15 cellular contexts compared by ENCODE assay signal in genomic region chr10:20202337-20202736, GRCh38.
"Had no signal": no experiment of that assay in that cellular context is flagged by ENCODE, and none has a peak within 500 bp of the region (broad histone marks: within the 10 kb centered on the region; RNA-seq: fewer than 3 reads in every experiment).

No MANE protein-coding gene starts in this region.

- H3K27me3 ChIP-seq: tibial nerve had no signal

- H3K4me3 Mint-ChIP-seq: activated CD4-positive, alpha-beta memory T cell treated with anti-CD3 and anti-CD28 coated beads for 36 hours; activated CD4-positive, alpha-beta T cell treated with anti-CD3 and anti-CD28 coated beads for 36 hours; activated CD8-positive, alpha-beta memory T cell treated with anti-CD3 and anti-CD28 coated beads, Interleukin-2, amount 10 ng/mL, durations not matched to agents 7 days and 5 days; activated naive CD4-positive, alpha-beta T cell treated with anti-CD3 and anti-CD28 coated beads for 36 hours; activated naive CD8-positive, alpha-beta T cell treated with anti-CD3 and anti-CD28 coated beads, Interleukin-2, amount 50 U/mL, for 24 hours; naive B cell had no signal

- H3K36me3 Mint-ChIP-seq: activated CD4-positive, alpha-beta memory T cell treated with anti-CD3 and anti-CD28 coated beads for 36 hours; activated CD8-positive, alpha-beta memory T cell treated with anti-CD3 and anti-CD28 coated beads, Interleukin-2, amount 10 ng/mL, durations not matched to agents 7 days and 5 days; naive B cell had no signal

- H3K9me3 ChIP-seq: tibial nerve had no signal

- H3K36me3 ChIP-seq: tibial nerve, WERI-Rb-1 had no signal

- H3K4me1 Mint-ChIP-seq: activated CD4-positive, alpha-beta T cell treated with anti-CD3 and anti-CD28 coated beads for 36 hours; activated CD8-positive, alpha-beta memory T cell treated with anti-CD3 and anti-CD28 coated beads, Interleukin-2, amount 10 ng/mL, durations not matched to agents 7 days and 5 days; activated naive CD8-positive, alpha-beta T cell treated with anti-CD3 and anti-CD28 coated beads, Interleukin-2, amount 50 U/mL, for 24 hours; naive B cell had no signal

- H3K4me1 ChIP-seq: tibial nerve had no signal

- H3K27me3 Mint-ChIP-seq: activated CD4-positive, alpha-beta memory T cell treated with anti-CD3 and anti-CD28 coated beads for 36 hours; activated CD4-positive, alpha-beta T cell treated with anti-CD3 and anti-CD28 coated beads for 36 hours; activated CD8-positive, alpha-beta memory T cell treated with anti-CD3 and anti-CD28 coated beads, Interleukin-2, amount 10 ng/mL, durations not matched to agents 7 days and 5 days; activated naive CD8-positive, alpha-beta T cell treated with anti-CD3 and anti-CD28 coated beads, Interleukin-2, amount 50 U/mL, for 24 hours; naive B cell had no signal

- DNase-seq: activated CD4-positive, alpha-beta memory T cell treated with anti-CD3 and anti-CD28 coated beads for 36 hours; activated CD4-positive, alpha-beta T cell treated with anti-CD3 and anti-CD28 coated beads for 36 hours; activated CD8-positive, alpha-beta memory T cell treated with anti-CD3 and anti-CD28 coated beads, Interleukin-2, amount 10 ng/mL, durations not matched to agents 7 days and 5 days; activated naive CD4-positive, alpha-beta T cell treated with anti-CD3 and anti-CD28 coated beads for 36 hours; activated naive CD8-positive, alpha-beta T cell treated with anti-CD3 and anti-CD28 coated beads, Interleukin-2, amount 50 U/mL, for 24 hours; activated T-cell treated with anti-CD3 and anti-CD28 coated beads, Interleukin-2, amount 50 U/mL, for 1 hour; islet precursor cell; naive B cell; posterior cingulate gyrus; stimulated activated CD4-positive, alpha-beta T cell treated with anti-CD3 and anti-CD28 coated beads, Interleukin-4, amount 100 ng/mL, for 24 hours; stimulated activated naive CD4-positive, alpha-beta T cell treated with Interleukin-2 at 50 U/mL for 16 hours; substantia nigra; WERI-Rb-1 had no signal

- H3K27ac Mint-ChIP-seq: activated CD4-positive, alpha-beta memory T cell treated with anti-CD3 and anti-CD28 coated beads for 36 hours; activated CD4-positive, alpha-beta T cell treated with anti-CD3 and anti-CD28 coated beads for 36 hours; activated CD8-positive, alpha-beta memory T cell treated with anti-CD3 and anti-CD28 coated beads, Interleukin-2, amount 10 ng/mL, durations not matched to agents 7 days and 5 days; activated naive CD4-positive, alpha-beta T cell treated with anti-CD3 and anti-CD28 coated beads for 36 hours; activated naive CD8-positive, alpha-beta T cell treated with anti-CD3 and anti-CD28 coated beads, Interleukin-2, amount 50 U/mL, for 24 hours; activated T-helper 2 cell treated with anti-CD3 and anti-CD28 coated beads, Interferon-gamma antibody, Interleukin-2, Interleukin-4, amounts not matched to agents 10 μg/mL and 5 μg/mL and 100 μg/mL, durations not matched to agents 14 hours and 24 hours and 36 hours; naive B cell had no signal

- H3K9me3 Mint-ChIP-seq: activated naive CD4-positive, alpha-beta T cell treated with anti-CD3 and anti-CD28 coated beads for 36 hours; activated naive CD8-positive, alpha-beta T cell treated with anti-CD3 and anti-CD28 coated beads, Interleukin-2, amount 50 U/mL, for 24 hours had no signal

- H3K4me3 ChIP-seq: tibial nerve had no signal
